10 cellular contexts compared by ENCODE assay signal in the genomic region with DNA sequence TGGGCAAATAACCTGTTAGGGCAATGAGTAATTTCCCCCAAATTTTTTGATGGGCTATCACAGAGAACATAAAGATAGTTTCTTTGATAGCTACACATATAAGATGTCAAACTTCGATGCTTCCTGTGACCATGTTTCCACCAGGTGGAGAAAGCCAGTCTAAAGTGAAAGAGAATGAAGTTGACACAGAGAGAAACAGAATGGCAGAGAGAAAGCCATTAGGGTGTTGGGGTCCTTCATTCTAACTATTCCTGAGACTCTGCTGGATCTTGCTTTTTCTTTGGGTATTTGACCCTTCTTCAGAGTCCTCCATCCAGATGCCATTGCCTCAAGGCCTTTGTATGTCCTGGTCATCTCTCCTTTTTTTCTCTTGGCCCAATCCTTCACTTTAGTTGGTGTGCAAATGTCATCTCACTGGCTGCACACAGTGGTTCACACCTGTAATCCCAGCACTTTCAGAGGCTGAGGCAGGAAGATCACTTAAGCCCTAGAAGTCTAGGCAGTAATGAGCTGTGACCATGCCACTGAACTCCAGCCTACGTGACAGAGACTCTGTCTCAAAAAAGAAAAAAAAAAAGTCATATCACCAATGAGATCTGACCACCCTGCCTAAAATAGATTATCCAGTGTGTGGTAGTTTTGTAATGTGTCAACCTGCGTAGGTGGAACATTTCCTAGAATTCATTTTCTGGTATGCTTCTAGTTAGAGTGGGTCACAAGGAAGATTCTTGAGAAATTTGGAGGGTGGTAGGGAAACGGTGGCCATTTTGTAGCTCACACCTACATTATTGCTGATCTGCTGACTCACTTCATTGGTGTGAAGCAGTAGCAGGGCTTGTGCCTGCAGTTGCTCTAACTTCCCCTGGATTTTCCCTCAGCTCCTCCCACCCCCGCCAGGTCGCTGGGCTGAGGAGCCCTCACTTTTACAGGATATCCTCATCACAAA. TPM values are rescaled to one million over a fixed set of nuclear protein-coding genes. Genes with fewer than 3 reads are reported as not detected.
DNase-seq lines count a peak whose midpoint lies in the region; ATAC-seq lines count a peak whose summit lies in the region.
"Had no signal": no experiment of that assay in that cellular context is flagged by ENCODE, and none has a peak within 500 bp of the region (broad histone marks: within the 10 kb centered on the region; RNA-seq: fewer than 3 reads in every experiment).

No MANE protein-coding gene starts in this region.

- H3K9me3 Mint-ChIP-seq in activated naive CD4-positive, alpha-beta T cell treated with anti-CD3 and anti-CD28 coated beads, Interleukin-2, amount 50 U/mL, for 24 hours, result no peaks in the 10 kb centered on the region

- peak; percentile 38 for DNase-seq in activated gamma-delta T cell treated with anti-CD3 and anti-CD28 coated beads, Interleukin-2, amount 50 U/mL, for 16 hours (ENCODE audit: low read depth)
- no peak for DNase-seq in activated gamma-delta T cell treated with Interleukin-2 at 50 U/mL for 16 hours
- DNase-seq in occipital lobe (lab: John Stamatoyannopoulos, UW), result no peak
- no peak for DNase-seq in GM19238 (ENCODE audit: insufficient read length, low spot score)
- DNase-seq in DMS153 treated with DMSO at 0.1 percent for 48 hours (lab: John Stamatoyannopoulos, UW; ENCODE audit: unreplicated experiment), result no peak
- DNase-seq in NCI-H510A (lab: John Stamatoyannopoulos, UW), result no peak

- H3K36me3 Mint-ChIP-seq in activated naive CD4-positive, alpha-beta T cell treated with anti-CD3 and anti-CD28 coated beads, Interleukin-2, amount 50 U/mL, for 24 hours, result no peaks in the 10 kb centered on the region

- ATAC-seq in HG03432 (IDR thresholded peaks at IDR 0.05; ENCODE audit: unreplicated experiment), result peak; percentile 92
- ATAC-seq: HCT116, Panc1 had no signal

- H3K4me3 Mint-ChIP-seq in activated naive CD4-positive, alpha-beta T cell treated with anti-CD3 and anti-CD28 coated beads, Interleukin-2, amount 50 U/mL, for 24 hours, result peak overlapping the region; percentile 6

- H3K27me3 Mint-ChIP-seq in activated naive CD4-positive, alpha-beta T cell treated with anti-CD3 and anti-CD28 coated beads, Interleukin-2, amount 50 U/mL, for 24 hours, result no peaks in the 10 kb centered on the region

- peaks cover 45% of the 10 kb centered on the region for H3K4me1 Mint-ChIP-seq in activated naive CD4-positive, alpha-beta T cell treated with anti-CD3 and anti-CD28 coated beads, Interleukin-2, amount 50 U/mL, for 24 hours

- peak overlapping the region; percentile 94 for H3K27ac Mint-ChIP-seq in activated naive CD4-positive, alpha-beta T cell treated with anti-CD3 and anti-CD28 coated beads, Interleukin-2, amount 50 U/mL, for 24 hours

RNA-seq across cellular contexts. Expression of a gene that starts 20.8 kb away (rescaled TPM):
- 285 TPM for total RNA-seq in occipital lobe
